ENCODE assay signal across 12 cellular contexts in the genomic region with DNA sequence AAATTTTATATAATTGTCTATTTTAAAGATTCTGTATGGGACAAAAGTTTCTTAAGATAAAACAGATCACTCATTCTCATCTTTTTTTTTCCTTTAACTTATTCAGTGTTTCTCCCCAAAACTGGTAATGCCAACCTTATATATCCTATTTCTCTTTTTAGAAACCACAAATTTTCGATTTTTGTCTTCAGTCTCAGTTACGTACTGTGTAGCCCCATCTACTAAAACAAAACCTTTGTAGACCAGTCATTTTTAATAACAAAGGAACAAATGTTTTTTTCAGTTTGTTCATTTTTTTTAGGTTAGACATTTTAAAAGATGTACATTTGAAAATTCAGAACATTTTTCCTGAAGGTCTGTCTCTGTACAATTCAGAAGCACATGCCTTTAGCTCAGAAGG. TPM values are rescaled to one million over a fixed set of nuclear protein-coding genes. Genes with fewer than 3 reads are reported as not detected.
DNase-seq lines count a peak whose midpoint lies in the region; ATAC-seq and TF ChIP-seq lines count a peak whose summit lies in the region.
"Had no signal": no experiment of that assay in that cellular context is flagged by ENCODE, and none has a peak within 500 bp of the region (broad histone marks: within the 10 kb centered on the region; RNA-seq: fewer than 3 reads in every experiment).

No MANE protein-coding gene starts in this region.

- H2AK5ac ChIP-seq in mesendoderm (ENCODE audit: low read length), result no peak overlapping the region

- H3K4ac ChIP-seq in mesendoderm (ENCODE audit: low read depth, low read length), result no peak overlapping the region

- H3K56ac ChIP-seq in mesendoderm (ENCODE audit: low read length), result no peak overlapping the region

- H3K4me2 ChIP-seq in mesendoderm (ENCODE audit: low read length), result no peak overlapping the region

- TF ChIP-seq POLR2A in stomach (IDR thresholded peaks at IDR 0.05), result no peak

- peak overlapping the region; percentile 86 for H3K27ac Mint-ChIP-seq in activated CD4-positive, alpha-beta memory T cell treated with anti-CD3 and anti-CD28 coated beads for 36 hours
- H3K27ac Mint-ChIP-seq: brain had no signal

- no peaks in the 10 kb centered on the region for H3K27me3 Mint-ChIP-seq in activated CD4-positive, alpha-beta memory T cell treated with anti-CD3 and anti-CD28 coated beads for 36 hours

- no peak overlapping the region for H4K5ac ChIP-seq in mesendoderm (ENCODE audit: low read length)

- WGBS in stomach, 5 donors, result 83 to 96% (median 88%) methylated on average over 2 of the region's 2 CpGs
- no CpG with 5 or more reads among the region's 2 CpGs for WGBS in mesendoderm (ENCODE audit: extremely low coverage, insufficient coverage, low lambda C conversion rate)

- no peak for TF ChIP-seq EP300 in stomach (IDR thresholded peaks at IDR 0.05)

- H3K36me3 ChIP-seq in GM06990 (ENCODE audit: control insufficient read depth, insufficient read depth, low read length) (no peaks in the 10 kb centered on the region), stomach (peaks cover 0 to 48% (median 35%) of the 10 kb centered on the region in 4 donors), mesendoderm (ENCODE audit: control insufficient read depth, insufficient read depth, low read length) (no peaks in the 10 kb centered on the region)
- H3K36me3 ChIP-seq: thyroid gland had no signal

- H3K4me3 Mint-ChIP-seq in activated CD4-positive, alpha-beta memory T cell treated with anti-CD3 and anti-CD28 coated beads for 36 hours, result peak overlapping the region; percentile 55
- H3K4me3 Mint-ChIP-seq: brain had no signal

- no peaks in the 10 kb centered on the region for H3K79me2 ChIP-seq in mesendoderm (ENCODE audit: control insufficient read depth, insufficient read depth, low read length)

- no peak for TF ChIP-seq CTCF in GM06990 (IDR thresholded peaks at IDR 0.05; ENCODE audit: insufficient read depth, low read length, poor library complexity, severe bottlenecking)
- TF ChIP-seq CTCF in stomach (IDR thresholded peaks at IDR 0.05), result no peak

- H4K8ac ChIP-seq in mesendoderm (ENCODE audit: low read depth, low read length), result no peak overlapping the region

- H3K9me3 ChIP-seq in stomach, result no peaks in the 10 kb centered on the region
- H3K9me3 ChIP-seq: mucosa of descending colon, thyroid gland had no signal

- H3K27ac ChIP-seq in stomach (peak overlapping the region in 1 of 5 donors; percentile 7), mesendoderm (ENCODE audit: low read depth, low read length) (no peak overlapping the region)
- H3K27ac ChIP-seq: thyroid gland had no signal

- H2BK5ac ChIP-seq in mesendoderm (ENCODE audit: low read length), result no peak overlapping the region

- no peak overlapping the region for H2BK120ac ChIP-seq in mesendoderm (ENCODE audit: low read depth, low read length)

- POLR2A ChIA-PET in activated CD4-positive, alpha-beta memory T cell treated with anti-CD3 and anti-CD28 coated beads for 36 hours (lab: Charles Lee), result interaction anchor here (2.0 kb wide), 1 partner anchor 17 kb away, joined by 9 read pairs; no protein-coding TSS in a partner anchor

- peaks cover 35% of the 10 kb centered on the region for H3K4me1 Mint-ChIP-seq in activated CD4-positive, alpha-beta memory T cell treated with anti-CD3 and anti-CD28 coated beads for 36 hours (ENCODE audit: low read depth)
- H3K4me1 Mint-ChIP-seq: brain had no signal

- no peak overlapping the region for H3K9ac ChIP-seq in mesendoderm (ENCODE audit: low read length)

- ATAC-seq in GM19351 (IDR thresholded peaks at IDR 0.05; ENCODE audit: unreplicated experiment) (peak; percentile 69), HG02973 (IDR thresholded peaks at IDR 0.05; ENCODE audit: unreplicated experiment) (peak; percentile 41)

- H3K79me1 ChIP-seq in mesendoderm (ENCODE audit: low read length), result no peaks in the 10 kb centered on the region

- H3K27me3 ChIP-seq in GM06990 (replicated peaks; ENCODE audit: control insufficient read depth, insufficient read depth, low read length), result no peaks in the 10 kb centered on the region
- H3K27me3 ChIP-seq in stomach, result no peaks in the 10 kb centered on the region
- H3K27me3 ChIP-seq in mesendoderm (ENCODE audit: insufficient read depth, low read length, poor library complexity), result no peaks in the 10 kb centered on the region
- H3K27me3 ChIP-seq: thyroid gland had no signal

- no peak overlapping the region for H3K18ac ChIP-seq in mesendoderm (ENCODE audit: low read length)

- no peak overlapping the region for H3K23ac ChIP-seq in mesendoderm (ENCODE audit: low read length)

- peaks cover 1% of the 10 kb centered on the region for H3K36me3 Mint-ChIP-seq in activated CD4-positive, alpha-beta memory T cell treated with anti-CD3 and anti-CD28 coated beads for 36 hours

- H3K9me3 Mint-ChIP-seq in activated CD4-positive, alpha-beta memory T cell treated with anti-CD3 and anti-CD28 coated beads for 36 hours, result no peaks in the 10 kb centered on the region
- H3K9me3 Mint-ChIP-seq: brain had no signal

- H2BK15ac ChIP-seq in mesendoderm (replicated peaks; ENCODE audit: low read depth), result no peak overlapping the region

- CTCF ChIA-PET in activated CD4-positive, alpha-beta memory T cell treated with anti-CD3 and anti-CD28 coated beads for 36 hours (lab: Charles Lee), result no interaction called here

- intact Hi-C loops in activated CD4-positive, alpha-beta memory T cell treated with anti-CD3 and anti-CD28 coated beads for 36 hours (cut with micrococcal nuclease), result loop anchor here (1.0 to 2.0 kb wide), 5 partner anchors 16 to 389 kb away; partner anchors contain the start of genes ALDH6A1 and LIN52
- intact Hi-C loops in stomach (cut with DNase I; ENCODE audit: low total_unique reads), result no loop called here

- H3K4me3 ChIP-seq in GM06990 (replicated peaks; ENCODE audit: low read depth, low read length) (peak overlapping the region; percentile 55), stomach (no peak overlapping the region), mesendoderm (ENCODE audit: low read length) (no peak overlapping the region)
- H3K4me3 ChIP-seq: mucosa of descending colon, thyroid gland had no signal

- H3K4me1 ChIP-seq in stomach (peaks cover 0 to 9% (median 0%) of the 10 kb centered on the region in 4 donors), mesendoderm (ENCODE audit: control insufficient read depth, low read depth, low read length) (no peaks in the 10 kb centered on the region)
- H3K4me1 ChIP-seq: thyroid gland had no signal

- DNase-seq in GM06990 (ENCODE audit: extremely low read depth, insufficient read length) (peak; percentile 56), stomach (no peak), UCSD-AML1 (lab: John Stamatoyannopoulos, UW; ENCODE audit: unreplicated experiment) (no peak), mesendoderm (no peak), nucleus accumbens (lab: John Stamatoyannopoulos, UW) (no peak)
- no peak for DNase-seq in activated CD4-positive, alpha-beta memory T cell treated with anti-CD3 and anti-CD28 coated beads for 36 hours
- DNase-seq: mucosa of descending colon; stimulated activated CD4-positive, alpha-beta T cell treated with anti-CD3 and anti-CD28 coated beads, Interleukin-12 subunit alpha, Interleukin-12 subunit beta, amount 100 ng/mL, for 4 hours; thyroid gland had no signal

RNA-seq across cellular contexts. Expression of gene PNMA1, which starts 18.2 kb away (rescaled TPM):
- 10 to 100 TPM; 28.2 to 28.3 TPM for total RNA-seq in activated CD4-positive, alpha-beta memory T cell treated with anti-CD3 and anti-CD28 coated beads for 36 hours
- total RNA-seq in stomach, result 10 to 100 TPM; 17.9 to 42.3 (median 19.3) TPM
- 10 to 100 TPM; 13.9 to 17.1 (median 15.6) TPM for polyA plus RNA-seq in stomach
- 34.5 TPM for polyA plus RNA-seq in mesendoderm (2013, experiment 1 of 2)
- polyA plus RNA-seq in mesendoderm (2013, experiment 2 of 2), result 34.4 TPM

RNA-seq across cellular contexts. Expression of gene DNAL1, which starts 51.2 kb away (rescaled TPM):
- total RNA-seq in activated CD4-positive, alpha-beta memory T cell treated with anti-CD3 and anti-CD28 coated beads for 36 hours, result 1 to 10 TPM; 4.1 to 6.2 TPM
- 10 to 100 TPM in 2 of 5 donors, 1 to 10 TPM in 1, under 1 TPM in 1, not detected in 1; 0.29 to 12.9 (median 7.5) TPM for total RNA-seq in stomach
- polyA plus RNA-seq in stomach, result 1 to 10 TPM; 3.1 to 9.2 (median 7.7) TPM
- polyA plus RNA-seq in mesendoderm (2013, experiment 1 of 2), result 11.4 TPM
- polyA plus RNA-seq in mesendoderm (2013, experiment 2 of 2), result 12.4 TPM
